Comparison of ENCODE assay signal across 1 cellular context in the genomic region with DNA sequence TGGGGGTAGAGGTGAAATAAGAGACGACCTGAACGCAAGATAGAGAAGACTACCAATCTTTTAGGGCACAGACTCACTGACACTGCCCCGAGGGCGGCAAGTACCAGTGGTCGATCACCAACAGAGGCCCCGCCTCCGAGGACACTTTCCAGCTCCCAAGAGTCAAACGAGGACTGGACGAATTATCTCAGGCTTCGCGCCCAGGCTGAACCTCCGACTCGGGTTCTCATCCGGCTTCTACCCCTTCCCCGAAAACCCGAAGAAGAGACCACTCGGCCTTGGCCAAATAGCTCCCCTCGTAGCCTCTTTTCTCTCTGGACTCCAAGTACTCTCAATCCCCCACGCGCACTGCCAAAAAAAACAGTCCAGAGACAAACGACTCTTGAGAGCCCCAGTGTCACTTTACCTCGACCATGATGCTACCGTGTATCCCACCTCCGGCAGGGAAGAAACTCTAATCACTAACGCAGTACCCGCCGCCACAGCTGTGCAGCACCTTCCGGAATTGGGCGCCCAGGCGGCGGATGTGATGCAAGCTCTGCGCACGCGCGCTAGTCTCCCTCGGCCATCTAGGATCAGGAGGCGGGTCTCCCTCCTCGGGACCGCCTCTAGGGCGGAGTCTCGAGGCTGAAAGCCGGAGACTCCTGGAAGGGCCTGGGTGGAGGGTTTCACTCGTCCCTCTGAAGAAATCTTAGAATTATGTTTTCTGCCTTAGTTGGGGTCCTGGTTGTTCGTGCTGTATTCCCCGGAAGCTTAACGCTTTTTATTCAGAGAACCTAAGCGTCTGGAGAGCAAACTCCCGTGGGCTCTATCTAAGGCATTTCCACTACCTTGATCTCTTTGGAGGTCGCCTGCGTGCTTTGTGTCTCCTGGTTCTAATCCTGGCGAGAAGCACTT.
TF ChIP-seq lines count a peak whose summit lies in the region.

A gene (minus strand): TSS at position 507 of the 897 bp plus-strand sequence. CDS start 92 bp downstream, at position 415.

TF ChIP-seq in HepG2, 621 proteins besides CTCF, POLR2A, EP300 and RAD21 (continued from another document and continues in another):
- TF ChIP-seq, protein P1, sequence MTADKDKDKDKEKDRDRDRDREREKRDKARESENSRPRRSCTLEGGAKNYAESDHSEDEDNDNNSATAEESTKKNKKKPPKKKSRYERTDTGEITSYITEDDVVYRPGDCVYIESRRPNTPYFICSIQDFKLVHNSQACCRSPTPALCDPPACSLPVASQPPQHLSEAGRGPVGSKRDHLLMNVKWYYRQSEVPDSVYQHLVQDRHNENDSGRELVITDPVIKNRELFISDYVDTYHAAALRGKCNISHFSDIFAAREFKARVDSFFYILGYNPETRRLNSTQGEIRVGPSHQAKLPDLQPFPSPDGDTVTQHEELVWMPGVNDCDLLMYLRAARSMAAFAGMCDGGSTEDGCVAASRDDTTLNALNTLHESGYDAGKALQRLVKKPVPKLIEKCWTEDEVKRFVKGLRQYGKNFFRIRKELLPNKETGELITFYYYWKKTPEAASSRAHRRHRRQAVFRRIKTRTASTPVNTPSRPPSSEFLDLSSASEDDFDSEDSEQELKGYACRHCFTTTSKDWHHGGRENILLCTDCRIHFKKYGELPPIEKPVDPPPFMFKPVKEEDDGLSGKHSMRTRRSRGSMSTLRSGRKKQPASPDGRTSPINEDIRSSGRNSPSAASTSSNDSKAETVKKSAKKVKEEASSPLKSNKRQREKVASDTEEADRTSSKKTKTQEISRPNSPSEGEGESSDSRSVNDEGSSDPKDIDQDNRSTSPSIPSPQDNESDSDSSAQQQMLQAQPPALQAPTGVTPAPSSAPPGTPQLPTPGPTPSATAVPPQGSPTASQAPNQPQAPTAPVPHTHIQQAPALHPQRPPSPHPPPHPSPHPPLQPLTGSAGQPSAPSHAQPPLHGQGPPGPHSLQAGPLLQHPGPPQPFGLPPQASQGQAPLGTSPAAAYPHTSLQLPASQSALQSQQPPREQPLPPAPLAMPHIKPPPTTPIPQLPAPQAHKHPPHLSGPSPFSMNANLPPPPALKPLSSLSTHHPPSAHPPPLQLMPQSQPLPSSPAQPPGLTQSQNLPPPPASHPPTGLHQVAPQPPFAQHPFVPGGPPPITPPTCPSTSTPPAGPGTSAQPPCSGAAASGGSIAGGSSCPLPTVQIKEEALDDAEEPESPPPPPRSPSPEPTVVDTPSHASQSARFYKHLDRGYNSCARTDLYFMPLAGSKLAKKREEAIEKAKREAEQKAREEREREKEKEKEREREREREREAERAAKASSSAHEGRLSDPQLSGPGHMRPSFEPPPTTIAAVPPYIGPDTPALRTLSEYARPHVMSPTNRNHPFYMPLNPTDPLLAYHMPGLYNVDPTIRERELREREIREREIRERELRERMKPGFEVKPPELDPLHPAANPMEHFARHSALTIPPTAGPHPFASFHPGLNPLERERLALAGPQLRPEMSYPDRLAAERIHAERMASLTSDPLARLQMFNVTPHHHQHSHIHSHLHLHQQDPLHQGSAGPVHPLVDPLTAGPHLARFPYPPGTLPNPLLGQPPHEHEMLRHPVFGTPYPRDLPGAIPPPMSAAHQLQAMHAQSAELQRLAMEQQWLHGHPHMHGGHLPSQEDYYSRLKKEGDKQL (CRISPR knock-in tag; IDR thresholded peaks at IDR 0.05; ENCODE audit: low read depth): no peak
- no peak for TF ChIP-seq ZNF180 (CRISPR knock-in tag; IDR thresholded peaks at IDR 0.05; ENCODE audit: borderline replicate concordance, low read depth)
- no peak for TF ChIP-seq TSC22D2 (CRISPR knock-in tag; IDR thresholded peaks at IDR 0.05; ENCODE audit: borderline replicate concordance)
- TF ChIP-seq, protein P2, sequence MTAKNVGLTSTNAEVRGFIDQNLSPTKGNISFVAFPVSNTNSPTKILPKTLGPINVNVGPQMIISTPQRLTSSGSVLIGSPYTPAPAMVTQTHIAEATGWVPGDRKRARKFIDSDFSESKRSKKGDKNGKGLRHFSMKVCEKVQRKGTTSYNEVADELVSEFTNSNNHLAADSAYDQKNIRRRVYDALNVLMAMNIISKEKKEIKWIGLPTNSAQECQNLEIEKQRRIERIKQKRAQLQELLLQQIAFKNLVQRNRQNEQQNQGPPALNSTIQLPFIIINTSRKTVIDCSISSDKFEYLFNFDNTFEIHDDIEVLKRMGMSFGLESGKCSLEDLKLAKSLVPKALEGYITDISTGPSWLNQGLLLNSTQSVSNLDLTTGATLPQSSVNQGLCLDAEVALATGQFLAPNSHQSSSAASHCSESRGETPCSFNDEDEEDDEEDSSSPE (CRISPR knock-in tag; IDR thresholded peaks at IDR 0.05): peak; percentile 56; the same call in 1 of the 2 replicates
- TF ChIP-seq ZNF546 (CRISPR knock-in tag; conservative IDR thresholded peaks at IDR 0.05): no peak
- TF ChIP-seq TBP (CRISPR knock-in tag; IDR thresholded peaks at IDR 0.05): 0 out of 2 replicates have a peak, but pooled peaks have one; percentile 27
- no peak for TF ChIP-seq NFE2 (CRISPR knock-in tag; IDR thresholded peaks at IDR 0.05)
- no peak for TF ChIP-seq ZNF3 (CRISPR knock-in tag; IDR thresholded peaks at IDR 0.05)
- TF ChIP-seq SOX6 (IDR thresholded peaks at IDR 0.05): no peak
- peak; percentile 45; the same call in 1 of the 2 replicates for TF ChIP-seq SOX6 (CRISPR knock-in tag; IDR thresholded peaks at IDR 0.05)
- no peak for TF ChIP-seq STAG1 (CRISPR knock-in tag; IDR thresholded peaks at IDR 0.05)
- TF ChIP-seq, protein P3, sequence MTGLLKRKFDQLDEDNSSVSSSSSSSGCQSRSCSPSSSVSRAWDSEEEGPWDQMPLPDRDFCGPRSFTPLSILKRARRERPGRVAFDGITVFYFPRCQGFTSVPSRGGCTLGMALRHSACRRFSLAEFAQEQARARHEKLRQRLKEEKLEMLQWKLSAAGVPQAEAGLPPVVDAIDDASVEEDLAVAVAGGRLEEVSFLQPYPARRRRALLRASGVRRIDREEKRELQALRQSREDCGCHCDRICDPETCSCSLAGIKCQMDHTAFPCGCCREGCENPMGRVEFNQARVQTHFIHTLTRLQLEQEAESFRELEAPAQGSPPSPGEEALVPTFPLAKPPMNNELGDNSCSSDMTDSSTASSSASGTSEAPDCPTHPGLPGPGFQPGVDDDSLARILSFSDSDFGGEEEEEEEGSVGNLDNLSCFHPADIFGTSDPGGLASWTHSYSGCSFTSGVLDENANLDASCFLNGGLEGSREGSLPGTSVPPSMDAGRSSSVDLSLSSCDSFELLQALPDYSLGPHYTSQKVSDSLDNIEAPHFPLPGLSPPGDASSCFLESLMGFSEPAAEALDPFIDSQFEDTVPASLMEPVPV (CRISPR knock-in tag; IDR thresholded peaks at IDR 0.05): no peak
- TF ChIP-seq ZNF331 (CRISPR knock-in tag; IDR thresholded peaks at IDR 0.05): no peak; the same call in 1 of the 2 replicates
- no peak for TF ChIP-seq SRY (CRISPR knock-in tag; IDR thresholded peaks at IDR 0.05)
- TF ChIP-seq PITX1 (CRISPR knock-in tag; IDR thresholded peaks at IDR 0.05): no peak
- TF ChIP-seq, protein P4, sequence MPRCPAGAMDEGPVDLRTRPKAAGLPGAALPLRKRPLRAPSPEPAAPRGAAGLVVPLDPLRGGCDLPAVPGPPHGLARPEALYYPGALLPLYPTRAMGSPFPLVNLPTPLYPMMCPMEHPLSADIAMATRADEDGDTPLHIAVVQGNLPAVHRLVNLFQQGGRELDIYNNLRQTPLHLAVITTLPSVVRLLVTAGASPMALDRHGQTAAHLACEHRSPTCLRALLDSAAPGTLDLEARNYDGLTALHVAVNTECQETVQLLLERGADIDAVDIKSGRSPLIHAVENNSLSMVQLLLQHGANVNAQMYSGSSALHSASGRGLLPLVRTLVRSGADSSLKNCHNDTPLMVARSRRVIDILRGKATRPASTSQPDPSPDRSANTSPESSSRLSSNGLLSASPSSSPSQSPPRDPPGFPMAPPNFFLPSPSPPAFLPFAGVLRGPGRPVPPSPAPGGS (CRISPR knock-in tag; IDR thresholded peaks at IDR 0.05): peak; percentile 58
- TF ChIP-seq KMT2A (CRISPR knock-in tag; IDR thresholded peaks at IDR 0.05): peak; percentile 79
- TF ChIP-seq, protein P5, sequence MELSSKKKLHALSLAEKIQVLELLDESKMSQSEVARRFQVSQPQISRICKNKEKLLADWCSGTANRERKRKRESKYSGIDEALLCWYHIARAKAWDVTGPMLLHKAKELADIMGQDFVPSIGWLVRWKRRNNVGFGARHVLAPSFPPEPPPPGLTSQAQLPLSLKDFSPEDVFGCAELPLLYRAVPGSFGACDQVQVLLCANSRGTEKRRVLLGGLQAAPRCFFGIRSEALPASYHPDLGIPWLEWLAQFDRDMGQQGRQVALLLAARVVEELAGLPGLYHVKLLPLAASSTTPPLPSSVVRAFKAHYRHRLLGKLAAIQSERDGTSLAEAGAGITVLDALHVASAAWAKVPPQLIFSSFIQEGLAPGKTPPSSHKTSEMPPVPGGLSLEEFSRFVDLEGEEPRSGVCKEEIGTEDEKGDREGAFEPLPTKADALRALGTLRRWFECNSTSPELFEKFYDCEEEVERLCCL (CRISPR knock-in tag; IDR thresholded peaks at IDR 0.05; ENCODE audit: borderline replicate concordance): no peak
- no peak for TF ChIP-seq PAX8 (CRISPR knock-in tag; IDR thresholded peaks at IDR 0.05; ENCODE audit: borderline replicate concordance)
- no peak for TF ChIP-seq HCFC1 (IDR thresholded peaks at IDR 0.05; ENCODE audit: low read depth, low read length)
- no peak for TF ChIP-seq ZNF543 (CRISPR knock-in tag; IDR thresholded peaks at IDR 0.05)
- TF ChIP-seq ZNF343 (CRISPR knock-in tag; IDR thresholded peaks at IDR 0.05): no peak
- no peak for TF ChIP-seq MTF1 (CRISPR knock-in tag; IDR thresholded peaks at IDR 0.05)
- no peak for TF ChIP-seq ZNF607 (CRISPR knock-in tag; IDR thresholded peaks at IDR 0.05; ENCODE audit: borderline replicate concordance)
- no peak for TF ChIP-seq FOXA1 (IDR thresholded peaks at IDR 0.05)
- no peak for TF ChIP-seq FOXA1 (CRISPR knock-in tag; IDR thresholded peaks at IDR 0.05)
- peak; percentile 77; the same call in 1 of the 2 replicates for TF ChIP-seq DNMT3B (CRISPR knock-in tag; conservative IDR thresholded peaks at IDR 0.05)
- no peak for TF ChIP-seq HNRNPH1 (optimal IDR thresholded peaks at IDR 0.05; ENCODE audit: low read depth, low read length)
- TF ChIP-seq EED (CRISPR knock-in tag; IDR thresholded peaks at IDR 0.05): no peak
- TF ChIP-seq DNMT1 (CRISPR knock-in tag; IDR thresholded peaks at IDR 0.05): no peak
- TF ChIP-seq, protein P6, sequence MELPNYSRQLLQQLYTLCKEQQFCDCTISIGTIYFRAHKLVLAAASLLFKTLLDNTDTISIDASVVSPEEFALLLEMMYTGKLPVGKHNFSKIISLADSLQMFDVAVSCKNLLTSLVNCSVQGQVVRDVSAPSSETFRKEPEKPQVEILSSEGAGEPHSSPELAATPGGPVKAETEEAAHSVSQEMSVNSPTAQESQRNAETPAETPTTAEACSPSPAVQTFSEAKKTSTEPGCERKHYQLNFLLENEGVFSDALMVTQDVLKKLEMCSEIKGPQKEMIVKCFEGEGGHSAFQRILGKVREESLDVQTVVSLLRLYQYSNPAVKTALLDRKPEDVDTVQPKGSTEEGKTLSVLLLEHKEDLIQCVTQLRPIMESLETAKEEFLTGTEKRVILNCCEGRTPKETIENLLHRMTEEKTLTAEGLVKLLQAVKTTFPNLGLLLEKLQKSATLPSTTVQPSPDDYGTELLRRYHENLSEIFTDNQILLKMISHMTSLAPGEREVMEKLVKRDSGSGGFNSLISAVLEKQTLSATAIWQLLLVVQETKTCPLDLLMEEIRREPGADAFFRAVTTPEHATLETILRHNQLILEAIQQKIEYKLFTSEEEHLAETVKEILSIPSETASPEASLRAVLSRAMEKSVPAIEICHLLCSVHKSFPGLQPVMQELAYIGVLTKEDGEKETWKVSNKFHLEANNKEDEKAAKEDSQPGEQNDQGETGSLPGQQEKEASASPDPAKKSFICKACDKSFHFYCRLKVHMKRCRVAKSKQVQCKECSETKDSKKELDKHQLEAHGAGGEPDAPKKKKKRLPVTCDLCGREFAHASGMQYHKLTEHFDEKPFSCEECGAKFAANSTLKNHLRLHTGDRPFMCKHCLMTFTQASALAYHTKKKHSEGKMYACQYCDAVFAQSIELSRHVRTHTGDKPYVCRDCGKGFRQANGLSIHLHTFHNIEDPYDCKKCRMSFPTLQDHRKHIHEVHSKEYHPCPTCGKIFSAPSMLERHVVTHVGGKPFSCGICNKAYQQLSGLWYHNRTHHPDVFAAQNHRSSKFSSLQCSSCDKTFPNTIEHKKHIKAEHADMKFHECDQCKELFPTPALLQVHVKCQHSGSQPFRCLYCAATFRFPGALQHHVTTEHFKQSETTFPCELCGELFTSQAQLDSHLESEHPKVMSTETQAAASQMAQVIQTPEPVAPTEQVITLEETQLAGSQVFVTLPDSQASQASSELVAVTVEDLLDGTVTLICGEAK (IDR thresholded peaks at IDR 0.05): peak; percentile 48; the same call in 1 of the 2 replicates
- TF ChIP-seq, protein P6 (CRISPR knock-in tag; IDR thresholded peaks at IDR 0.05): no peak
- no peak for TF ChIP-seq ZSCAN22 (CRISPR knock-in tag; IDR thresholded peaks at IDR 0.05)
- TF ChIP-seq ZNF761 (CRISPR knock-in tag; conservative IDR thresholded peaks at IDR 0.05): no peak
- no peak for TF ChIP-seq ZNF577 (CRISPR knock-in tag; IDR thresholded peaks at IDR 0.05; ENCODE audit: borderline replicate concordance, low read depth)
- no peak for TF ChIP-seq MED13 (CRISPR knock-in tag; IDR thresholded peaks at IDR 0.05)
